Comparison of ENCODE assay signal across 13 cellular contexts in genomic region chr1:169853335-169853734, GRCh38.
"Had no signal": no experiment of that assay in that cellular context is flagged by ENCODE, and none has a peak within 500 bp of the region (broad histone marks: within the 10 kb centered on the region; RNA-seq: fewer than 3 reads in every experiment).

No MANE protein-coding gene starts in this region.

- H3K9me3 Mint-ChIP-seq: activated CD4-positive, alpha-beta memory T cell treated with anti-CD3 and anti-CD28 coated beads for 36 hours; nephron had no signal

- DNase-seq: activated CD4-positive, alpha-beta memory T cell treated with anti-CD3 and anti-CD28 coated beads for 36 hours; activated T-cell treated with anti-CD3 and anti-CD28 coated beads, Interleukin-2, amount 50 U/mL, for 48 hours; central memory CD4-positive, alpha-beta T cell; effector memory CD4-positive, alpha-beta T cell; gastrocnemius medialis; kidney; left ventricle myocardium inferior; mesenchymal stem cell; stimulated activated CD4-positive, alpha-beta T cell treated with anti-CD3 and anti-CD28 coated beads, Interleukin-15, amount 100 ng/mL, for 24 hours; stimulated activated CD4-positive, alpha-beta T cell treated with anti-CD3 and anti-CD28 coated beads, Interleukin-4, amount 100 ng/mL, for 4 hours; T-helper 9 cell; tibial artery had no signal

- H3K4me1 Mint-ChIP-seq: nephron had no signal

- ATAC-seq: gastrocnemius medialis had no signal

- H3K4me3 Mint-ChIP-seq: activated CD4-positive, alpha-beta memory T cell treated with anti-CD3 and anti-CD28 coated beads for 36 hours; nephron had no signal

- H3K27ac Mint-ChIP-seq: activated CD4-positive, alpha-beta memory T cell treated with anti-CD3 and anti-CD28 coated beads for 36 hours; nephron had no signal

- H3K27me3 Mint-ChIP-seq: activated CD4-positive, alpha-beta memory T cell treated with anti-CD3 and anti-CD28 coated beads for 36 hours had no signal
